9 cellular contexts compared by ENCODE assay signal in genomic region chr1:244049142-244049968, GRCh38. TPM values are rescaled to one million over a fixed set of nuclear protein-coding genes. Genes with fewer than 3 reads are reported as not detected.
A peak's percentile ranks its signal among the peaks of the same experiment; 100 is the strongest.
DNase-seq lines count a peak whose midpoint lies in the region; ATAC-seq lines count a peak whose summit lies in the region.
"Had no signal": no experiment of that assay in that cellular context is flagged by ENCODE, and none has a peak within 500 bp of the region (broad histone marks: within the 10 kb centered on the region; RNA-seq: fewer than 3 reads in every experiment).

No MANE protein-coding gene starts in this region.

- H3K4me3 Mint-ChIP-seq in activated T-helper 17 cell treated with anti-CD3 and anti-CD28 coated beads, Interleukin-2, amount 50 U/mL, for 72 hours: peak overlapping the region; percentile 92

- WGBS in aorta, 2 donors: 0 to 1% methylated on average over 30 to 75 of the region's 75 CpGs

- DNase-seq in NCI-H345 (lab: John Stamatoyannopoulos, UW): peak; percentile 40
- no peak for DNase-seq in NCI-H345 treated with DMSO at 0.1 percent for 48 hours (lab: John Stamatoyannopoulos, UW; ENCODE audit: unreplicated experiment)
- peak; percentile 27 for DNase-seq in NOMO-1 treated with DMSO at 0.1 percent for 48 hours (lab: John Stamatoyannopoulos, UW; ENCODE audit: unreplicated experiment)
- peak; percentile 55 for DNase-seq in germinal center (ENCODE audit: low spot score)
- DNase-seq in nucleus accumbens (lab: John Stamatoyannopoulos, UW): peak in 47 of 56 donors; percentile 30 to 86 (median 61)
- peak; percentile 60 to 81 for DNase-seq in aorta
- DNase-seq in RKO (ENCODE audit: low spot score): no peak

- no peaks in the 10 kb centered on the region for H3K27me3 ChIP-seq in aorta (ENCODE audit: control insufficient read depth in 1 of 2, insufficient read depth in 2 of 2, low read length in 1 of 2)

- no peaks in the 10 kb centered on the region for H3K4me1 ChIP-seq in aorta (ENCODE audit: control insufficient read depth in 1 of 2, insufficient read depth in 2 of 2, low read length in 2 of 2)

- H3K9me3 Mint-ChIP-seq in activated T-helper 17 cell treated with anti-CD3 and anti-CD28 coated beads, Interleukin-2, amount 50 U/mL, for 72 hours: no peaks in the 10 kb centered on the region
- H3K9me3 Mint-ChIP-seq: nephron had no signal

- peak overlapping the region in 1 of 2 donors; percentile 17 for H3K27ac ChIP-seq in aorta (ENCODE audit: low read depth in 1 of 2, low read length in 2 of 2)

- H3K36me3 ChIP-seq in aorta (ENCODE audit: control insufficient read depth in 1 of 2, insufficient read depth in 2 of 2, low read length in 1 of 2): no peaks in the 10 kb centered on the region

- H3K27me3 Mint-ChIP-seq in activated T-helper 17 cell treated with anti-CD3 and anti-CD28 coated beads, Interleukin-2, amount 50 U/mL, for 72 hours: no peaks in the 10 kb centered on the region

- H3K9me3 ChIP-seq in aorta (ENCODE audit: control insufficient read depth, low read length): no peaks in the 10 kb centered on the region

- peaks cover 6% of the 10 kb centered on the region for H3K36me3 Mint-ChIP-seq in activated T-helper 17 cell treated with anti-CD3 and anti-CD28 coated beads, Interleukin-2, amount 50 U/mL, for 72 hours (ENCODE audit: low read depth)

- peak overlapping the region; percentile 99 to 100 for H3K4me3 ChIP-seq in aorta (ENCODE audit: low read length in 2 of 2)

- intact Hi-C loops in aorta (cut with DNase I): loop anchor here (5.0 kb wide), 4 partner anchors 122 to 223 kb away; partner anchors contain the start of gene AKT3 (in 1 of the 2)

- peaks cover 17% of the 10 kb centered on the region for H3K4me1 Mint-ChIP-seq in activated T-helper 17 cell treated with anti-CD3 and anti-CD28 coated beads, Interleukin-2, amount 50 U/mL, for 72 hours

- peak overlapping the region; percentile 89 for H3K27ac Mint-ChIP-seq in activated T-helper 17 cell treated with anti-CD3 and anti-CD28 coated beads, Interleukin-2, amount 50 U/mL, for 72 hours

- ATAC-seq in activated T-helper 17 cell treated with anti-CD3 and anti-CD28 coated beads, Interleukin-2, amount 50 U/mL, for 72 hours (replicated peaks): no peak
- ATAC-seq in aorta (ENCODE audit: low FRiP score): no peak

RNA-seq across cellular contexts. Expression of gene ZBTB18, which starts 1.7 kb away (rescaled TPM):
- total RNA-seq in activated T-helper 17 cell treated with anti-CD3 and anti-CD28 coated beads, Interleukin-2, amount 50 U/mL, for 72 hours: 1 to 10 TPM; 5.1 to 6.5 TPM
- 10 to 100 TPM; 10.6 to 13.2 TPM for total RNA-seq in aorta
- 1 to 10 TPM; 4.3 to 4.6 TPM for polyA plus RNA-seq in aorta

Comparison
In these comparisons a context has a peak if more than half of its experiments do, and no peak if none do; other contexts are left out.
1. DNase-seq: peak in NCI-H345 (single experiment), NOMO-1 treated with DMSO at 0.1 percent for 48 hours (single experiment), germinal center (single experiment), nucleus accumbens (47 of 56) and aorta (2 of 2); none in NCI-H345 treated with DMSO at 0.1 percent for 48 hours (single experiment) and RKO (single experiment).